24 cellular contexts compared by ENCODE assay signal in the genomic region with DNA sequence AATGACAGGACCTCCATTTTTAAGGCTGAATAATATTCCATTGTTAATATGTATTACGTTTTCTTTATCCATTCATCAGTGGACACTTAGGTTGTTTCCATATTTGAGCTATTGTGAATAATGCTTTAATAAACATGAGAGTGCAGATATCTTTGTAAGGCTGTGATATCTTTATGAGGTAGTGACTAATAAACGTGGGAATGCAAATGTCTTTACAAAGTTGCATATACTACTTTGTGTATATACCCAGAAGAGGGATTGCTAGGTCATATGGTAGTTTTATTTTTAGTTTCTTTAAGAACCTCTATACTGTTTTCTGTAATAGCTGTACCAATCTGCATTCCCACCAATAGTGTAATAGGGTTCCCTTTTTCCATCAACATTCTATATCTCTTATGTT.
"Had no signal": no experiment of that assay in that cellular context is flagged by ENCODE, and none has a peak within 500 bp of the region (broad histone marks: within the 10 kb centered on the region; RNA-seq: fewer than 3 reads in every experiment).

No MANE protein-coding gene starts in this region.

- DNase-seq: hypothalamus; immature natural killer cell; islet precursor cell; left ventricle myocardium inferior; naive thymus-derived CD8-positive, alpha-beta T cell; nucleus accumbens; pancreas; posterior cingulate gyrus; retina; right cardiac atrium; spleen; stimulated activated CD4-positive, alpha-beta T cell treated with anti-CD3 and anti-CD28 coated beads, Interleukin-4, amount 100 ng/mL, for 24 hours; stimulated activated naive CD4-positive, alpha-beta T cell; tibial artery; trophoblast cell; upper lobe of right lung had no signal

- H3K9me3 ChIP-seq: left ventricle myocardium inferior, pancreas, prostate gland, spleen, suprapubic skin, thoracic aorta, tibial artery, upper lobe of right lung had no signal

- H3K27me3 ChIP-seq: pancreas, spleen, suprapubic skin, tibial artery, upper lobe of right lung had no signal

- H3K36me3 ChIP-seq: pancreas, prostate gland, suprapubic skin, thoracic aorta had no signal

- FAIRE-seq: pancreas, urothelium cell line had no signal

- H3K4me1 ChIP-seq: pancreas, prostate gland, spleen, upper lobe of right lung had no signal

- ATAC-seq: naive thymus-derived CD8-positive, alpha-beta T cell; pancreas; right cardiac atrium; sciatic nerve; stimulated activated effector memory CD8-positive, alpha-beta T cell treated with anti-CD3 and anti-CD28 coated beads, Interleukin-12 subunit alpha, Interleukin-12 subunit beta, amount 100 ng/mL, for 72 hours; upper lobe of right lung had no signal

- H3K4me3 ChIP-seq: left ventricle myocardium inferior, lung, pancreas, prostate gland, skin epidermis, spleen, suprapubic skin, thoracic aorta, tibial artery, upper lobe of right lung had no signal

- H3K27ac ChIP-seq: left ventricle myocardium inferior, pancreas, prostate gland, skin epidermis, spleen, suprapubic skin, thoracic aorta, tibial artery, upper lobe of right lung had no signal
